Comparison of ENCODE assay signal across 8 cellular contexts in the genomic region with DNA sequence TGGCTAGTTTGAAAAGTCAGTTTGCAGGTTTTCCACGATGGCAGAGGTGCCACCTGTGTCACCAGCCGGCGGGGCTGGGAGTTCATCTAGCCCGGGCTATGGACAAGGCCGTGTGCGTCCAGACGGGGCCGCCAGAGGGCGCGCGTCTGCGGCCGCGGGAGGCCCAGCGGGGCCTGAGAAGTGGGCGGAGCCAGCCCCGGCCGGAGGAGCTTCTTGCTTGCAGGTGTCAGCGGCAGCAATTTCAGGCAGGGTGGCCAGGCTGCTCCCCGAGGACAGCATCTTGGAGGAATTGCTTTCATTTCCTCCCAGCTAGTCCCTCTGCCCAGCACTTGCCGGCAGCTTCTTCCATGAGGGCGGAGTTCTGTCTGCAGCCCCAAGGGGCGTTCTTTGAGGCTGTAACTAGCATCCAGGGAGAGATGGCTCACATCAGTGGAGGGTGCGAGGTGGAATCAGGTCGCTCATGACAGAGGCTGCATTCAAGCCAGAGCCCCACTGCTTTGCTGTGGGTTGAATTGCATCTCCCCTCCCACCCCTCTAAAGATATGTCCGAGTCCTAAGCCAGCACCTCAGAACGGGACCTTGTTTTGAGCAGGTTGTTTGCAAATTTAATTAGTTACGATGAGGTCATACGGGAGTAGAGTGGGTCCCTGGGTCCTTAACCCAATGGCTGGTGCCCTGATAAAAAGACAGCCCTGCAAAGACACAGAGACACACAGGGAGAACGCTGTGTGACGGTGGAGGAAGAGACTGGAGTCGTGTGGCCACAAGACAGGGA.
DNase-seq lines count a peak whose midpoint lies in the region; ATAC-seq and TF ChIP-seq lines count a peak whose summit lies in the region.

No MANE protein-coding gene starts in this region.

- TF ChIP-seq POLR2A in uterus (IDR thresholded peaks at IDR 0.05): no peak

- H3K36me3 Mint-ChIP-seq in activated naive CD8-positive, alpha-beta T cell: no peaks in the 10 kb centered on the region

- no peaks in the 10 kb centered on the region for H4K20me1 ChIP-seq in SU-DHL-6 (ENCODE audit: low read depth, low read length)

- H3K27me3 Mint-ChIP-seq in activated naive CD8-positive, alpha-beta T cell: no peaks in the 10 kb centered on the region

- no peaks in the 10 kb centered on the region for H3K9me3 ChIP-seq in SU-DHL-6 (ENCODE audit: insufficient read depth, low read length)
- no peaks in the 10 kb centered on the region for H3K9me3 ChIP-seq in heart right ventricle
- no peaks in the 10 kb centered on the region for H3K9me3 ChIP-seq in uterus

- no peaks in the 10 kb centered on the region for H3K9me2 ChIP-seq in SU-DHL-6 (replicated peaks; ENCODE audit: insufficient read depth, low read length)

- no peak overlapping the region for H2AFZ ChIP-seq in SU-DHL-6 (ENCODE audit: low read depth, low read length, severe bottlenecking)

- peaks cover 11% of the 10 kb centered on the region for H3K4me1 Mint-ChIP-seq in activated naive CD8-positive, alpha-beta T cell (ENCODE audit: low read depth)

- no peaks in the 10 kb centered on the region for H3K36me3 ChIP-seq in SU-DHL-6 (ENCODE audit: low read length)
- H3K36me3 ChIP-seq in heart right ventricle: no peaks in the 10 kb centered on the region
- no peaks in the 10 kb centered on the region for H3K36me3 ChIP-seq in uterus

- 22 to 30% methylated on average over 26 to 32 of the region's 32 CpGs for WGBS in heart right ventricle, 2 donors

- no peak overlapping the region for H3K9ac ChIP-seq in SU-DHL-6 (ENCODE audit: low read length)

- no peak overlapping the region for H3K27ac ChIP-seq in SU-DHL-6 (ENCODE audit: low read depth, low read length)
- H3K27ac ChIP-seq in heart right ventricle: no peak overlapping the region
- no peak overlapping the region for H3K27ac ChIP-seq in uterus

- peak overlapping the region; percentile 85 for H3K4me3 Mint-ChIP-seq in activated naive CD8-positive, alpha-beta T cell

- intact Hi-C loops in heart right ventricle (cut with DNase I) (loop anchor here in 1 of 10 donors (10.0 kb wide), 1 partner anchor 1763 kb away; no protein-coding TSS in a partner anchor), uterus (cut with DNase I; ENCODE audit: low total_unique reads) (no loop called here)

- H3K4me1 ChIP-seq in heart right ventricle (peaks cover 0 to 19% (median 5%) of the 10 kb centered on the region in 9 donors), uterus (peaks cover 0 to 5% of the 10 kb centered on the region in 2 donors)

- no peaks in the 10 kb centered on the region for H3K9me3 Mint-ChIP-seq in activated naive CD8-positive, alpha-beta T cell (ENCODE audit: low read depth)

- no peaks in the 10 kb centered on the region for H3F3A ChIP-seq in SU-DHL-6 (ENCODE audit: insufficient read depth)

- H3K27me3 ChIP-seq in SU-DHL-6 (ENCODE audit: low read length) (no peaks in the 10 kb centered on the region), heart right ventricle (peaks cover 0 to 34% (median 0%) of the 10 kb centered on the region in 7 donors), uterus (no peaks in the 10 kb centered on the region)

- DNase-seq in MV-4-11 (lab: John Stamatoyannopoulos, UW) (peak; percentile 70), heart right ventricle (peak; percentile 73 to 85), putamen (ENCODE audit: low spot score) (peak; percentile 65), uterus (peak; percentile 52 to 62)

- peak overlapping the region; percentile 79 for H3K27ac Mint-ChIP-seq in activated naive CD8-positive, alpha-beta T cell

- no peaks in the 10 kb centered on the region for H3K79me2 ChIP-seq in SU-DHL-6 (ENCODE audit: insufficient read depth, low read length)

- H3K4me2 ChIP-seq in SU-DHL-6 (ENCODE audit: low read depth, low read length, poor library complexity, severe bottlenecking): peak overlapping the region; percentile 44

- TF ChIP-seq CTCF in GM12873 (IDR thresholded peaks at IDR 0.05; ENCODE audit: insufficient read depth, low read depth, low read length, missing control alignments) (peak; percentile 96), SU-DHL-6 (IDR thresholded peaks at IDR 0.05; ENCODE audit: insufficient read depth, low read length, poor library complexity, severe bottlenecking) (peak; percentile 91), heart right ventricle (IDR thresholded peaks at IDR 0.05) (peak; percentile 87 to 98 (median 96)), uterus (IDR thresholded peaks at IDR 0.05) (peak; percentile 70 to 86 (median 76))

- ATAC-seq in HG02571 (IDR thresholded peaks at IDR 0.05; ENCODE audit: unreplicated experiment): peak; percentile 91
- peak; percentile 83 to 93 (median 90) for ATAC-seq in heart right ventricle

- no peak overlapping the region for H3K4me3 ChIP-seq in SU-DHL-6 (ENCODE audit: insufficient read depth, low read length, poor library complexity, severe bottlenecking)
- H3K4me3 ChIP-seq in heart right ventricle: peak overlapping the region in 5 of 10 donors; percentile 23 to 45 (median 32)
- no peak overlapping the region for H3K4me3 ChIP-seq in uterus
